Comparison of ENCODE assay signal across 20 cellular contexts in genomic region chr1:178354816-178355215, GRCh38.
DNase-seq lines count a peak whose midpoint lies in the region; ATAC-seq and TF ChIP-seq lines count a peak whose summit lies in the region.
"Had no signal": no experiment of that assay in that cellular context is flagged by ENCODE, and none has a peak within 500 bp of the region (broad histone marks: within the 10 kb centered on the region; RNA-seq: fewer than 3 reads in every experiment).

No MANE protein-coding gene starts in this region.

- H3K27ac ChIP-seq in right atrium auricular region (no peak overlapping the region), upper lobe of right lung (no peak overlapping the region)
- H3K27ac ChIP-seq: 22Rv1, C4-2B had no signal

- DNase-seq in left ventricle myocardium superior (no peak), right atrium auricular region (ENCODE audit: low spot score) (no peak), adipocyte (ENCODE audit: low read depth) (peak; percentile 36), islet precursor cell (peak; percentile 56), upper lobe of right lung (no peak), T-cell (no peak), SHP77 treated with DMSO at 0.1 percent for 48 hours (lab: John Stamatoyannopoulos, UW) (no peak)
- DNase-seq: AML-193; Calu3; CD8-positive, alpha-beta memory T cell; DMS153; NCI-H1694; NCI-H2081; NCI-H2171; NCI-H526 had no signal

- no peak overlapping the region for H3K4me3 ChIP-seq in right atrium auricular region
- H3K4me3 ChIP-seq in adipocyte (ENCODE audit: low read length): no peak overlapping the region
- no peak overlapping the region for H3K4me3 ChIP-seq in upper lobe of right lung

- H3K27ac Mint-ChIP-seq in T-cell: no peak overlapping the region
- H3K27ac Mint-ChIP-seq: CD8-positive, alpha-beta memory T cell; IgD-negative memory B cell had no signal

- peaks cover 0 to 10% of the 10 kb centered on the region in 2 donors for H3K4me1 ChIP-seq in right atrium auricular region
- peaks cover 30% of the 10 kb centered on the region for H3K4me1 ChIP-seq in adipocyte (ENCODE audit: control insufficient read depth, insufficient read depth, low read length)
- H3K4me1 ChIP-seq in upper lobe of right lung: no peaks in the 10 kb centered on the region

- no peaks in the 10 kb centered on the region for H3K36me3 ChIP-seq in right atrium auricular region
- no peaks in the 10 kb centered on the region for H3K36me3 ChIP-seq in adipocyte (ENCODE audit: control insufficient read depth, insufficient read depth, low read length, severe bottlenecking)
- H3K36me3 ChIP-seq in upper lobe of right lung: no peaks in the 10 kb centered on the region

- ATAC-seq in left ventricle myocardium superior (peak; percentile 64), upper lobe of right lung (peak; percentile 60), SK-N-SH treated with all-trans-retinoic acid at 6 μM for 48 hours (no peak), T-cell (replicated peaks in 1 of 4) (no peak)
- ATAC-seq: Right ventricle myocardium inferior had no signal

- H3K4me1 Mint-ChIP-seq in T-cell: no peaks in the 10 kb centered on the region
- H3K4me1 Mint-ChIP-seq: CD8-positive, alpha-beta memory T cell; IgD-negative memory B cell had no signal

- TF ChIP-seq CTCF in right atrium auricular region (IDR thresholded peaks at IDR 0.05): no peak
- no peak for TF ChIP-seq CTCF in upper lobe of right lung (IDR thresholded peaks at IDR 0.05)

- H3K27me3 ChIP-seq in right atrium auricular region: no peaks in the 10 kb centered on the region
- H3K27me3 ChIP-seq in adipocyte (replicated peaks; ENCODE audit: control insufficient read depth, insufficient read depth, low read length): no peaks in the 10 kb centered on the region
- H3K27me3 ChIP-seq in upper lobe of right lung: no peaks in the 10 kb centered on the region

- intact Hi-C loops in left ventricle myocardium superior (cut with micrococcal nuclease) (no loop called here), upper lobe of right lung (cut with DNase I) (no loop called here)

- H3K9ac ChIP-seq in adipocyte (ENCODE audit: low read length): no peak overlapping the region

- POLR2A ChIA-PET in T-cell (lab: Charles Lee): no interaction called here

- CTCF ChIA-PET in T-cell (lab: Charles Lee): no interaction called here

- peaks cover 0 to 5% of the 10 kb centered on the region in 2 donors for H3K9me3 ChIP-seq in right atrium auricular region
- H3K9me3 ChIP-seq in adipocyte (ENCODE audit: control insufficient read depth, low read length): no peaks in the 10 kb centered on the region
- no peaks in the 10 kb centered on the region for H3K9me3 ChIP-seq in upper lobe of right lung

- no peak overlapping the region for H3K4me3 Mint-ChIP-seq in T-cell
- H3K4me3 Mint-ChIP-seq: CD8-positive, alpha-beta memory T cell; IgD-negative memory B cell had no signal

- no peaks in the 10 kb centered on the region for H3K27me3 Mint-ChIP-seq in T-cell
- H3K27me3 Mint-ChIP-seq: IgD-negative memory B cell had no signal

- peaks cover 7 to 13% (median 8%) of the 10 kb centered on the region in 3 donors for H3K9me3 Mint-ChIP-seq in T-cell

- no peaks in the 10 kb centered on the region for H3K36me3 Mint-ChIP-seq in T-cell
- H3K36me3 Mint-ChIP-seq: CD8-positive, alpha-beta memory T cell had no signal

TF ChIP-seq in SK-N-SH treated with all-trans-retinoic acid at 6 μM for 48 hours, 23 proteins besides CTCF, POLR2A, EP300 and RAD21:
- no peak for TF ChIP-seq ZNF8 (CRISPR knock-in tag; IDR thresholded peaks at IDR 0.05)
- TF ChIP-seq RARB (CRISPR knock-in tag; IDR thresholded peaks at IDR 0.05): no peak
- TF ChIP-seq BACH2 (CRISPR knock-in tag; IDR thresholded peaks at IDR 0.05; ENCODE audit: borderline replicate concordance): no peak
- no peak for TF ChIP-seq ZFP3 (CRISPR knock-in tag; IDR thresholded peaks at IDR 0.05)
- TF ChIP-seq ESRRG (CRISPR knock-in tag; IDR thresholded peaks at IDR 0.05): no peak
- TF ChIP-seq OSR1 (CRISPR knock-in tag; IDR thresholded peaks at IDR 0.05): no peak
- TF ChIP-seq ZNF70 (CRISPR knock-in tag; IDR thresholded peaks at IDR 0.05): no peak
- no peak for TF ChIP-seq ZFP30 (CRISPR knock-in tag; IDR thresholded peaks at IDR 0.05)
- no peak for TF ChIP-seq GLIS3 (CRISPR knock-in tag; IDR thresholded peaks at IDR 0.05)
- TF ChIP-seq POU6F1 (CRISPR knock-in tag; IDR thresholded peaks at IDR 0.05; ENCODE audit: borderline replicate concordance, low read depth): no peak
- no peak for TF ChIP-seq ARNTL (CRISPR knock-in tag; IDR thresholded peaks at IDR 0.05; ENCODE audit: borderline replicate concordance, low read depth)
TF ChIP-seq in SK-N-SH treated with all-trans-retinoic acid at 6 μM for 48 hours: peak in this region for 0.

Comparison
In these comparisons a context has a peak if more than half of its experiments do, and no peak if none do; other contexts are left out.
1. ATAC-seq: peak in left ventricle myocardium superior (single experiment) and upper lobe of right lung (single experiment); none in SK-N-SH treated with all-trans-retinoic acid at 6 μM for 48 hours (single experiment) and T-cell (0 of 4).
2. DNase-seq: peak in adipocyte (single experiment) and islet precursor cell (single experiment); none in left ventricle myocardium superior (single experiment), right atrium auricular region (single experiment), upper lobe of right lung (single experiment), T-cell (0 of 34) and SHP77 treated with DMSO at 0.1 percent for 48 hours (single experiment).